In genomic region chr10:69839696-69840345, GRCh38 we compare ENCODE assay signal across 15 cellular contexts. TPM values are rescaled to one million over a fixed set of nuclear protein-coding genes. Genes with fewer than 3 reads are reported as not detected.
DNase-seq lines count a peak whose midpoint lies in the region; ATAC-seq, FAIRE-seq and TF ChIP-seq lines count a peak whose summit lies in the region.
"Had no signal": no experiment of that assay in that cellular context is flagged by ENCODE, and none has a peak within 500 bp of the region (broad histone marks: within the 10 kb centered on the region; RNA-seq: fewer than 3 reads in every experiment).

No MANE protein-coding gene starts in this region.

- H2BK15ac ChIP-seq in H1 (ENCODE audit: low read length): peak overlapping the region; percentile 95

- H3K9ac ChIP-seq in H1 (replicated peaks in 1 of 4; ENCODE audit: extremely low read depth in 1 of 4, low read depth in 3 of 4, low read length in 3 of 4): no peak overlapping the region

- H4K5ac ChIP-seq in H1 (ENCODE audit: insufficient read length, low read depth, low read length): no peak overlapping the region

- no peak for TF ChIP-seq RAD21 in H1 (IDR thresholded peaks at IDR 0.05 in 1 of 2, conservative IDR thresholded peaks at IDR 0.05 in 1 of 2; ENCODE audit: low read depth in 2 of 2, low read length in 2 of 2)

- no peak overlapping the region for H2AFZ ChIP-seq in H1 (ENCODE audit: low read length)

- peaks cover 0 to 7% of the 10 kb centered on the region in 2 donors for H3K27me3 Mint-ChIP-seq in natural killer cell treated with Interleukin-12 subunit alpha and Interleukin-12 subunit beta and Interleukin-15 and Interleukin-18, amount 100 ng/mL, for 72 hours
- H3K27me3 Mint-ChIP-seq in activated T-helper 1 cell treated with anti-CD3 and anti-CD28 coated beads, Interleukin-12 subunit alpha, Interleukin-12 subunit beta, Interleukin-2, Interleukin-4 antibody, amounts not matched to agents 30 ng/mL and 10 ng/mL and 1 ng/mL, durations not matched to agents 14 hours and 24 hours and 36 hours (ENCODE audit: insufficient read depth): peaks cover 19% of the 10 kb centered on the region

- 77% methylated on average over 15 of the region's 17 CpGs; no CpG with 5 or more reads in 1 of the 2 experiments for WGBS in H1 (ENCODE audit: extremely low coverage in 1 of 2, insufficient coverage in 1 of 2, insufficient read length in 1 of 2, insufficient replicate concordance in 2 of 2, low coverage in 1 of 2, low lambda C conversion rate in 2 of 2, missing lambda C conversion rate in 1 of 2), 2 experiments

- H3K4me1 ChIP-seq in H1 (replicated peaks in 1 of 4; ENCODE audit: control insufficient read depth in 3 of 4, insufficient read depth in 4 of 4, low read length in 3 of 4): peaks cover 8 to 31% (median 21%) of the 10 kb centered on the region in 4 experiments

- peak overlapping the region; percentile 68; the same call in 1 of the 2 replicates for H3K18ac ChIP-seq in H1 (ENCODE audit: extremely low read depth, low read length)

- peak overlapping the region in 1 of 2 donors; percentile 21 for H3K27ac Mint-ChIP-seq in natural killer cell treated with Interleukin-12 subunit alpha and Interleukin-12 subunit beta and Interleukin-15 and Interleukin-18, amount 100 ng/mL, for 72 hours
- no peak overlapping the region for H3K27ac Mint-ChIP-seq in activated T-helper 1 cell treated with anti-CD3 and anti-CD28 coated beads, Interleukin-12 subunit alpha, Interleukin-12 subunit beta, Interleukin-2, Interleukin-4 antibody, amounts not matched to agents 30 ng/mL and 10 ng/mL and 1 ng/mL, durations not matched to agents 14 hours and 24 hours and 36 hours
- H3K27ac Mint-ChIP-seq: activated CD4-positive, alpha-beta T cell treated with anti-CD3 and anti-CD28 coated beads, Interleukin-2, amount 10 ng/mL, durations not matched to agents 7 days and 5 days had no signal

- H2BK120ac ChIP-seq in H1 (replicated peaks; ENCODE audit: low read depth, low read length): no peak overlapping the region

- no peak for TF ChIP-seq POLR2A in H1 (IDR thresholded peaks at IDR 0.05; ENCODE audit: control extremely low read depth in 1 of 2, low read depth in 2 of 2, low read length in 2 of 2)

- H3K27ac ChIP-seq in H1 (ENCODE audit: low read depth, low read length): no peak overlapping the region
- H3K27ac ChIP-seq: SJCRH30 had no signal

- no peak overlapping the region for H3K4me3 ChIP-seq in H1 (ENCODE audit: extremely low read depth in 1 of 4, insufficient read depth in 2 of 4, low read depth in 3 of 4, low read length in 4 of 4)
- H3K4me3 ChIP-seq: SJCRH30 had no signal

- H3K4me3 Mint-ChIP-seq in natural killer cell treated with Interleukin-12 subunit alpha and Interleukin-12 subunit beta and Interleukin-15 and Interleukin-18, amount 100 ng/mL, for 72 hours: peak overlapping the region; percentile 26
- H3K4me3 Mint-ChIP-seq in activated T-helper 1 cell treated with anti-CD3 and anti-CD28 coated beads, Interleukin-12 subunit alpha, Interleukin-12 subunit beta, Interleukin-2, Interleukin-4 antibody, amounts not matched to agents 30 ng/mL and 10 ng/mL and 1 ng/mL, durations not matched to agents 14 hours and 24 hours and 36 hours: no peak overlapping the region
- H3K4me3 Mint-ChIP-seq: activated CD4-positive, alpha-beta T cell treated with anti-CD3 and anti-CD28 coated beads, Interleukin-2, amount 10 ng/mL, durations not matched to agents 7 days and 5 days had no signal

- H4K20me1 ChIP-seq in H1 (replicated peaks in 1 of 2; ENCODE audit: control insufficient read depth in 1 of 2, insufficient read depth in 2 of 2, low read length in 2 of 2): no peaks in the 10 kb centered on the region

- CTCF ChIA-PET in H1 (lab: Charles Lee; ENCODE audit: partially characterized antibody): interaction anchor here (0.8 to 12.8 kb wide), 17 partner anchors 16 to 118 kb away, joined by 3 to 128 read pairs (median 6); no protein-coding TSS in a partner anchor

- H3K9me3 Mint-ChIP-seq in natural killer cell treated with Interleukin-12 subunit alpha and Interleukin-12 subunit beta and Interleukin-15 and Interleukin-18, amount 100 ng/mL, for 72 hours: no peaks in the 10 kb centered on the region
- no peaks in the 10 kb centered on the region for H3K9me3 Mint-ChIP-seq in activated T-helper 1 cell treated with anti-CD3 and anti-CD28 coated beads, Interleukin-12 subunit alpha, Interleukin-12 subunit beta, Interleukin-2, Interleukin-4 antibody, amounts not matched to agents 30 ng/mL and 10 ng/mL and 1 ng/mL, durations not matched to agents 14 hours and 24 hours and 36 hours
- H3K9me3 Mint-ChIP-seq: activated CD4-positive, alpha-beta T cell treated with anti-CD3 and anti-CD28 coated beads, Interleukin-2, amount 10 ng/mL, durations not matched to agents 7 days and 5 days had no signal

- H3K14ac ChIP-seq in H1 (ENCODE audit: insufficient read length): no peak overlapping the region

- H3K4me1 Mint-ChIP-seq in natural killer cell treated with Interleukin-12 subunit alpha and Interleukin-12 subunit beta and Interleukin-15 and Interleukin-18, amount 100 ng/mL, for 72 hours (ENCODE audit: low read depth in 2 of 2): peaks cover 15 to 35% of the 10 kb centered on the region in 2 donors
- H3K4me1 Mint-ChIP-seq in activated T-helper 1 cell treated with anti-CD3 and anti-CD28 coated beads, Interleukin-12 subunit alpha, Interleukin-12 subunit beta, Interleukin-2, Interleukin-4 antibody, amounts not matched to agents 30 ng/mL and 10 ng/mL and 1 ng/mL, durations not matched to agents 14 hours and 24 hours and 36 hours (ENCODE audit: low read depth): no peaks in the 10 kb centered on the region
- H3K4me1 Mint-ChIP-seq: activated CD4-positive, alpha-beta T cell treated with anti-CD3 and anti-CD28 coated beads, Interleukin-2, amount 10 ng/mL, durations not matched to agents 7 days and 5 days had no signal

- no peak overlapping the region for H3K56ac ChIP-seq in H1 (replicated peaks; ENCODE audit: insufficient read length, low read depth, low read length)

- H3K36me3 ChIP-seq in H1 (ENCODE audit: control insufficient read depth in 2 of 4, insufficient read depth in 4 of 4, low read length in 3 of 4): no peaks in the 10 kb centered on the region
- H3K36me3 ChIP-seq: SJCRH30 had no signal

- no peak overlapping the region for H3K4ac ChIP-seq in H1 (replicated peaks; ENCODE audit: insufficient read length, low read depth, low read length)

- H2BK20ac ChIP-seq in H1 (ENCODE audit: low read length): peak overlapping the region; percentile 75; the same call in 1 of the 2 replicates

- H4K91ac ChIP-seq in H1 (replicated peaks; ENCODE audit: insufficient read length, low read length): peak overlapping the region; percentile 8

- H4K8ac ChIP-seq in H1 (ENCODE audit: extremely low read depth, insufficient read depth, low read length): no peak overlapping the region; the same call in 1 of the 2 replicates

- H3K9me3 ChIP-seq in H1 (ENCODE audit: insufficient read depth in 2 of 2, low read depth in 1 of 2, low read length in 1 of 2): no peaks in the 10 kb centered on the region
- H3K9me3 ChIP-seq: SJCRH30 had no signal

- no peak overlapping the region for H3K23ac ChIP-seq in H1 (ENCODE audit: insufficient read length)

- H3K79me1 ChIP-seq in H1 (ENCODE audit: low read depth, low read length): peaks cover 2% of the 10 kb centered on the region

- peak overlapping the region; percentile 17; the same call in 1 of the 2 replicates for H2AK5ac ChIP-seq in H1 (ENCODE audit: low read depth, low read length)

- no peak overlapping the region for H3K4me2 ChIP-seq in H1 (ENCODE audit: insufficient read depth in 1 of 2, low read depth in 2 of 2, low read length in 2 of 2)

- peak overlapping the region; percentile 90 for H2BK12ac ChIP-seq in H1 (ENCODE audit: low read depth, low read length)

- no peaks in the 10 kb centered on the region for H3K23me2 ChIP-seq in H1 (ENCODE audit: low read depth, low read length)

- no peak for FAIRE-seq in H1 (lab: Jason Lieb, UNC)
- FAIRE-seq: GM12891, HepG2 had no signal

- H3K79me2 ChIP-seq in H1 (ENCODE audit: control insufficient read depth in 1 of 2, insufficient read depth in 2 of 2, low read length in 2 of 2): no peaks in the 10 kb centered on the region

- H3K36me3 Mint-ChIP-seq in natural killer cell treated with Interleukin-12 subunit alpha and Interleukin-12 subunit beta and Interleukin-15 and Interleukin-18, amount 100 ng/mL, for 72 hours: no peaks in the 10 kb centered on the region
- H3K36me3 Mint-ChIP-seq in activated T-helper 1 cell treated with anti-CD3 and anti-CD28 coated beads, Interleukin-12 subunit alpha, Interleukin-12 subunit beta, Interleukin-2, Interleukin-4 antibody, amounts not matched to agents 30 ng/mL and 10 ng/mL and 1 ng/mL, durations not matched to agents 14 hours and 24 hours and 36 hours (ENCODE audit: low read depth): no peaks in the 10 kb centered on the region

- intact Hi-C loops in activated T-helper 1 cell treated with anti-CD3 and anti-CD28 coated beads, Interleukin-12 subunit alpha, Interleukin-12 subunit beta, Interleukin-2, Interleukin-4 antibody, amounts not matched to agents 30 ng/mL and 10 ng/mL and 1 ng/mL, durations not matched to agents 14 hours and 24 hours and 36 hours (cut with micrococcal nuclease): no loop called here

- peak; percentile 77 for DNase-seq in G401 (ENCODE audit: low spot score)
- DNase-seq in RPMI7951 (ENCODE audit: low read depth): peak; percentile 69
- DNase-seq in H1 (ENCODE audit: low read depth in 1 of 2, low spot score in 2 of 2): no peak
- DNase-seq in natural killer cell treated with Interleukin-12 subunit alpha and Interleukin-12 subunit beta and Interleukin-15 and Interleukin-18, amount 100 ng/mL, for 72 hours (ENCODE audit: low spot score): no peak
- DNase-seq in SKM-1 treated with dmso at 0.1 percent for 144 hours (lab: John Stamatoyannopoulos, UW; ENCODE audit: unreplicated experiment): no peak
- DNase-seq in activated T-helper 1 cell treated with anti-CD3 and anti-CD28 coated beads, Interleukin-12 subunit alpha, Interleukin-12 subunit beta, Interleukin-2, Interleukin-4 antibody, amounts not matched to agents 30 ng/mL and 10 ng/mL and 1 ng/mL, durations not matched to agents 14 hours and 24 hours and 36 hours (ENCODE audit: low spot score): no peak
- DNase-seq in HT-29 (ENCODE audit: low spot score): no peak
- DNase-seq: activated CD4-positive, alpha-beta T cell treated with anti-CD3 and anti-CD28 coated beads, Interleukin-2, amount 10 ng/mL, durations not matched to agents 7 days and 5 days; activated naive CD4-positive, alpha-beta T cell treated with Interleukin-2 at 50 U/mL for 16 hours; NCI-H2171; stimulated activated CD4-positive, alpha-beta T cell treated with anti-CD3 and anti-CD28 coated beads, Interleukin-2, amount 100 ng/mL, for 48 hours had no signal

- peak overlapping the region; percentile 60; the same call in 1 of the 2 replicates for H2BK5ac ChIP-seq in H1 (ENCODE audit: low read depth, low read length)

- H3K27me3 ChIP-seq in H1 (replicated peaks in 1 of 4; ENCODE audit: control insufficient read depth in 3 of 4, extremely low read depth in 1 of 4, insufficient read depth in 3 of 4, low read length in 3 of 4): peaks cover 0 to 2% (median 0%) of the 10 kb centered on the region in 4 experiments; a peak in 1 of 7 replicates
- H3K27me3 ChIP-seq: SJCRH30 had no signal

- no peak for TF ChIP-seq EP300 in H1 (IDR thresholded peaks at IDR 0.05; ENCODE audit: borderline replicate concordance in 1 of 2, low read depth in 2 of 2, low read length in 2 of 2)

- POLR2A ChIA-PET in H1 (lab: Charles Lee; ENCODE audit: partially characterized antibody): interaction anchor here (0.9 kb wide), 1 partner anchor 28 kb away, joined by 3 read pairs; no protein-coding TSS in a partner anchor

- no peak for ATAC-seq in natural killer cell treated with Interleukin-12 subunit alpha and Interleukin-12 subunit beta and Interleukin-15 and Interleukin-18, amount 100 ng/mL, for 72 hours
- no peak for ATAC-seq in HG03045 (IDR thresholded peaks at IDR 0.05; ENCODE audit: unreplicated experiment)
- ATAC-seq: HepG2 had no signal

- TF ChIP-seq CTCF in H1 (IDR thresholded peaks at IDR 0.05; ENCODE audit: control extremely low read depth in 1 of 3, insufficient read depth in 1 of 3, low read depth in 1 of 3, low read length in 3 of 3): no peak

- in situ Hi-C loops in G401 (cut with HindIII; ENCODE audit: low sequenced_read_pairs): no loop called here

RNA-seq across cellular contexts. Expression of gene COL13A1, which starts 38.1 kb away (rescaled TPM):
- 0.17 TPM in 1 of 2 replicates, not detected in the other for total RNA-seq in G401 (2014; rRNA removed; shearing (Covaris generic))
- 17.1 and 26.2 TPM in 2 replicates for total RNA-seq in RPMI7951 (2014; rRNA removed; shearing (Covaris generic))
- 4.5 and 5.2 TPM in 2 replicates for total RNA-seq in H1 (2021; fragmentation: NEBNext Ultra II Directional; extraction: Animal tissue kit (Norgen Biotek cat#: 25700))
- polyA plus RNA-seq in H1 (2011; rRNA removed): 2.6 and 3.7 TPM in 2 replicates
- polyA plus RNA-seq in H1 (2011; cell fraction: cytosol; rRNA removed): 6.7 TPM
- 13.5 TPM for polyA plus RNA-seq in H1 (2011; cell fraction: nucleus; rRNA removed)
- 3.5 to 4.3 TPM (median 3.7 TPM) in 4 replicates for polyA plus RNA-seq in H1 (2012, experiment 1 of 2)
- polyA plus RNA-seq in H1 (2012, experiment 2 of 2): 1.0 TPM
- polyA plus RNA-seq in H1 (2013, experiment 1 of 2): 7.6 TPM
- 6.3 TPM for polyA plus RNA-seq in H1 (2013, experiment 2 of 2)
- 1.7 and 4.2 TPM in 2 replicates for polyA minus RNA-seq in H1 (2011; rRNA and poly(A)+ RNA removed)
- polyA minus RNA-seq in H1 (2011; cell fraction: cytosol; rRNA and poly(A)+ RNA removed): 0.95 TPM
- 11.5 TPM for polyA minus RNA-seq in H1 (2011; cell fraction: nucleus; rRNA and poly(A)+ RNA removed)
- not detected for total RNA-seq in natural killer cell treated with Interleukin-12 subunit alpha and Interleukin-12 subunit beta and Interleukin-15 and Interleukin-18, amount 100 ng/mL, for 72 hours
- total RNA-seq in activated T-helper 1 cell treated with anti-CD3 and anti-CD28 coated beads, Interleukin-12 subunit alpha, Interleukin-12 subunit beta, Interleukin-2, Interleukin-4 antibody, amounts not matched to agents 30 ng/mL and 10 ng/mL and 1 ng/mL, durations not matched to agents 14 hours and 24 hours and 36 hours: not detected in 2 replicates
- total RNA-seq in HT-29 (2014; rRNA removed; shearing (Covaris generic)): 0.05 and 0.18 TPM in 2 replicates
- total RNA-seq: activated CD4-positive, alpha-beta T cell treated with anti-CD3 and anti-CD28 coated beads, Interleukin-2, amount 10 ng/mL, durations not matched to agents 7 days and 5 days; HepG2 had no signal

Comparison
In these comparisons a context has a peak if more than half of its experiments do, and no peak if none do; other contexts are left out.
1. DNase-seq: peak in G401 (single experiment) and RPMI7951 (single experiment); none in H1 (0 of 2), natural killer cell treated with Interleukin-12 subunit alpha and Interleukin-12 subunit beta and Interleukin-15 and Interleukin-18, amount 100 ng/mL, for 72 hours (single experiment), SKM-1 treated with dmso at 0.1 percent for 144 hours (single experiment), activated T-helper 1 cell treated with anti-CD3 and anti-CD28 coated beads, Interleukin-12 subunit alpha, Interleukin-12 subunit beta, Interleukin-2, Interleukin-4 antibody, amounts not matched to agents 30 ng/mL and 10 ng/mL and 1 ng/mL, durations not matched to agents 14 hours and 24 hours and 36 hours (single experiment) and HT-29 (single experiment).